ENCODE assay signal across 15 cellular contexts in genomic region chr17:77414811-77415400, GRCh38.
"Had no signal": no experiment of that assay in that cellular context is flagged by ENCODE, and none has a peak within 500 bp of the region (broad histone marks: within the 10 kb centered on the region; RNA-seq: fewer than 3 reads in every experiment).

No MANE protein-coding gene starts in this region.

- H3K9me3 ChIP-seq: colonic mucosa had no signal

- DNase-seq: activated CD4-positive, alpha-beta memory T cell treated with anti-CD3 and anti-CD28 coated beads, Interleukin-2, amount 10 ng/mL, durations not matched to agents 7 days and 5 days; activated gamma-delta T cell; activated T-cell treated with anti-CD3 and anti-CD28 coated beads, Interleukin-2, amount 50 U/mL, for 48 hours; central memory CD4-positive, alpha-beta T cell; colonic mucosa; foreskin keratinocyte; kidney glomerular epithelial cell; mesendoderm; stimulated activated CD4-positive, alpha-beta T cell treated with anti-CD3 and anti-CD28 coated beads, Interleukin-12 subunit alpha, Interleukin-12 subunit beta, amount 100 ng/mL, for 4 hours; stimulated activated CD4-positive, alpha-beta T cell treated with anti-CD3 and anti-CD28 coated beads, Interleukin-2, amount 100 ng/mL, for 24 hours; T-helper 1 cell; T1000 had no signal

- H3K27ac ChIP-seq: colonic mucosa, foreskin keratinocyte, VCaP had no signal

- H3K36me3 ChIP-seq: colonic mucosa had no signal

- ATAC-seq: activated naive CD4-positive, alpha-beta T cell treated with anti-CD3 and anti-CD28 coated beads, Interleukin-2, amount 50 U/mL, for 72 hours; foreskin keratinocyte; stimulated activated effector memory CD8-positive, alpha-beta T cell treated with anti-CD3 and anti-CD28 coated beads, Interleukin-12 subunit alpha, Interleukin-12 subunit beta, amount 100 ng/mL, for 72 hours had no signal

- H3K4me3 ChIP-seq: colonic mucosa had no signal

- H3K27me3 ChIP-seq: colonic mucosa, foreskin keratinocyte had no signal
